28 cellular contexts compared by ENCODE assay signal in genomic region chr6:31420546-31420945, GRCh38.
"Had no signal": no experiment of that assay in that cellular context is flagged by ENCODE, and none has a peak within 500 bp of the region (broad histone marks: within the 10 kb centered on the region; RNA-seq: fewer than 3 reads in every experiment).

No MANE protein-coding gene starts in this region.

- H3K4me3 ChIP-seq: stomach, suprapubic skin, testis, thoracic aorta, thyroid gland, tibial artery, tibial nerve, transverse colon, upper lobe of left lung, upper lobe of right lung, uterus, vagina had no signal

- DNase-seq: stimulated activated CD4-positive, alpha-beta T cell treated with anti-CD3 and anti-CD28 coated beads, Interleukin-2, amount 100 ng/mL, for 48 hours; stimulated activated CD4-positive, alpha-beta T cell treated with anti-CD3 and anti-CD28 coated beads, Interleukin-4, amount 100 ng/mL, for 1 hour; stimulated activated CD4-positive, alpha-beta T cell treated with anti-CD3 and anti-CD28 coated beads, Interleukin-4, amount 100 ng/mL, for 24 hours; stimulated activated CD4-positive, alpha-beta T cell treated with anti-CD3 and anti-CD28 coated beads, Interleukin-4, amount 100 ng/mL, for 4 hours; stimulated activated CD8-positive, alpha-beta memory T cell treated with anti-CD3 and anti-CD28 coated beads, Interleukin-4, amount 100 ng/mL, for 48 hours; stimulated activated naive B cell treated with anti-CD40 and anti-IgM and Interleukin-4, amounts not matched to agents 10 μg/mL and 1 μg/mL and 100 μg/mL, for 72 hours; stimulated activated naive CD4-positive, alpha-beta T cell; stimulated activated naive CD4-positive, alpha-beta T cell treated with Interleukin-2 at 50 U/mL for 16 hours; stimulated activated naive CD8-positive, alpha-beta T cell treated with anti-CD3 and anti-CD28 coated beads, Interleukin-15, amount 100 ng/mL, for 72 hours; stimulated activated naive CD8-positive, alpha-beta T cell treated with anti-CD3 and anti-CD28 coated beads, Interleukin-15, Interleukin-2, amounts not matched to agents 100 U/mL and 50 U/mL, for 24 hours; stomach; substantia nigra; testis; thyroid gland; tibial artery; transverse colon; trophoblast cell; upper lobe of left lung; upper lobe of right lung; uterus had no signal

- H3K36me3 ChIP-seq: uterus had no signal

- H3K27me3 ChIP-seq: stomach, suprapubic skin, testis, thyroid gland, tibial artery, tibial nerve, transverse colon, upper lobe of left lung, upper lobe of right lung, uterus, vagina had no signal

- ATAC-seq: stimulated activated effector memory CD8-positive, alpha-beta T cell treated with anti-CD3 and anti-CD28 coated beads, Interleukin-12 subunit alpha, Interleukin-12 subunit beta, amount 100 ng/mL, for 72 hours; stimulated activated naive CD8-positive, alpha-beta T cell treated with anti-CD3 and anti-CD28 coated beads, Interleukin-15, amount 100 ng/mL, for 72 hours; stimulated activated naive CD8-positive, alpha-beta T cell treated with anti-CD3 and anti-CD28 coated beads, Interleukin-15, Interleukin-2, amounts not matched to agents 100 U/mL and 50 U/mL, for 24 hours had no signal

- H3K9me3 Mint-ChIP-seq: stimulated activated naive CD8-positive, alpha-beta T cell treated with anti-CD3 and anti-CD28 coated beads, Interleukin-15, Interleukin-2, amounts not matched to agents 100 ng/mL and 50 ng/mL, for 24 hours; type B pancreatic cell had no signal

- H3K4me1 Mint-ChIP-seq: stimulated activated naive CD8-positive, alpha-beta T cell treated with anti-CD3 and anti-CD28 coated beads, Interleukin-15, amount 100 ng/mL, for 72 hours had no signal

- H3K27ac ChIP-seq: stomach, suprapubic skin, testis, thoracic aorta, thyroid gland, tibial artery, tibial nerve, transverse colon, upper lobe of left lung, upper lobe of right lung, uterus, vagina had no signal

- H3K9me3 ChIP-seq: stomach, suprapubic skin, testis, thoracic aorta, thyroid gland, tibial artery, transverse colon, upper lobe of left lung, upper lobe of right lung, uterus, vagina had no signal

- H3K27ac Mint-ChIP-seq: stimulated activated effector memory CD8-positive, alpha-beta T cell treated with anti-CD3 and anti-CD28 coated beads, Interleukin-12 subunit alpha, Interleukin-12 subunit beta, amount 100 ng/mL, for 72 hours; stimulated activated memory B cell treated with anti-CD40 and anti-IgM and Interleukin-4, amounts not matched to agents 10 μg/mL and 1 μg/mL and 100 μg/mL, for 72 hours; stimulated activated naive CD8-positive, alpha-beta T cell treated with anti-CD3 and anti-CD28 coated beads, Interleukin-15, amount 100 ng/mL, for 72 hours; stimulated activated naive CD8-positive, alpha-beta T cell treated with anti-CD3 and anti-CD28 coated beads, Interleukin-15, Interleukin-2, amounts not matched to agents 100 ng/mL and 50 ng/mL, for 24 hours; type B pancreatic cell had no signal

- H3K4me1 ChIP-seq: suprapubic skin, testis, thyroid gland, tibial artery, tibial nerve, transverse colon, upper lobe of left lung, upper lobe of right lung, uterus, vagina had no signal

- H3K27me3 Mint-ChIP-seq: stimulated activated memory B cell treated with anti-CD40 and anti-IgM and Interleukin-4, amounts not matched to agents 10 μg/mL and 1 μg/mL and 100 μg/mL, for 72 hours; stimulated activated naive B cell treated with anti-CD40 and anti-IgM and Interleukin-4, amounts not matched to agents 10 μg/mL and 1 μg/mL and 100 μg/mL, for 72 hours; stimulated activated naive CD8-positive, alpha-beta T cell treated with anti-CD3 and anti-CD28 coated beads, Interleukin-15, amount 100 ng/mL, for 72 hours; stimulated activated naive CD8-positive, alpha-beta T cell treated with anti-CD3 and anti-CD28 coated beads, Interleukin-15, Interleukin-2, amounts not matched to agents 100 ng/mL and 50 ng/mL, for 24 hours had no signal

- H3K4me3 Mint-ChIP-seq: stimulated activated effector memory CD8-positive, alpha-beta T cell treated with anti-CD3 and anti-CD28 coated beads, Interleukin-12 subunit alpha, Interleukin-12 subunit beta, amount 100 ng/mL, for 72 hours; stimulated activated memory B cell treated with anti-CD40 and anti-IgM and Interleukin-4, amounts not matched to agents 10 μg/mL and 1 μg/mL and 100 μg/mL, for 72 hours; stimulated activated naive B cell treated with anti-CD40 and anti-IgM and Interleukin-4, amounts not matched to agents 10 μg/mL and 1 μg/mL and 100 μg/mL, for 72 hours; stimulated activated naive CD8-positive, alpha-beta T cell treated with anti-CD3 and anti-CD28 coated beads, Interleukin-15, amount 100 ng/mL, for 72 hours; stimulated activated naive CD8-positive, alpha-beta T cell treated with anti-CD3 and anti-CD28 coated beads, Interleukin-15, Interleukin-2, amounts not matched to agents 100 ng/mL and 50 ng/mL, for 24 hours; type B pancreatic cell had no signal
